Comparison of ENCODE assay signal across 23 cellular contexts in the genomic region with DNA sequence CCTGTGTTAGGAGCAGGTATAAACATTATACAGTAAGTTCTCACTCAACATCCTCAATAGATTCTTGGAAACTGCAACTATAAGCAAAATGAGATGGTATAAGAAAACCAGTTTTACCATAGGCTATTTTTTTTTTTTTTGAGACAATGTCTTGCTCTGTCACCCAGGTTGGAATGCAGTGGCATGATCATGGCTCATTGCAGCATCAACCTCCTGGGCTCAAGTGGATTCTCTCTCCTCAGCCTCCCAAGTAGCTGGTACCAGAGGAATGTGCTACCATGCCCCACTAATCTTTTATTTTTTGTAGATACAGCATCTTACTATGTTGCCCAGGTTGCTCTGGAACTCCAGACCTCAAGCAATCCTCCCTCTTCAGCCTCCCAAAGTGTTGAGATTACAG. TPM values are rescaled to one million over a fixed set of nuclear protein-coding genes. Genes with fewer than 3 reads are reported as not detected.
DNase-seq lines count a peak whose midpoint lies in the region; ATAC-seq, FAIRE-seq and TF ChIP-seq lines count a peak whose summit lies in the region.
"Had no signal": no experiment of that assay in that cellular context is flagged by ENCODE, and none has a peak within 500 bp of the region (broad histone marks: within the 10 kb centered on the region; RNA-seq: fewer than 3 reads in every experiment).

No MANE protein-coding gene starts in this region.

- no peak for TF ChIP-seq POLR2A in thyroid gland (IDR thresholded peaks at IDR 0.05)

- no peaks in the 10 kb centered on the region for H3K9me3 Mint-ChIP-seq in MCF 10A (ENCODE audit: unreplicated experiment)
- H3K9me3 Mint-ChIP-seq: CD8-positive, alpha-beta memory T cell had no signal

- ATAC-seq in foreskin keratinocyte: peak; percentile 2
- no peak for ATAC-seq in HG03108 (IDR thresholded peaks at IDR 0.05; ENCODE audit: unreplicated experiment)

- no peak overlapping the region for H3K27ac Mint-ChIP-seq in MCF 10A (ENCODE audit: low read depth, unreplicated experiment)
- H3K27ac Mint-ChIP-seq: CD8-positive, alpha-beta memory T cell had no signal

- H3K27me3 ChIP-seq in mammary epithelial cell (ENCODE audit: insufficient read depth, low read length): no peaks in the 10 kb centered on the region
- H3K27me3 ChIP-seq in bronchial epithelial cell (ENCODE audit: control insufficient read depth, insufficient read depth, low read length): no peaks in the 10 kb centered on the region
- no peaks in the 10 kb centered on the region for H3K27me3 ChIP-seq in foreskin keratinocyte
- H3K27me3 ChIP-seq in thyroid gland: no peaks in the 10 kb centered on the region

- H4K20me1 ChIP-seq in mammary epithelial cell (ENCODE audit: insufficient read depth, low read length): no peaks in the 10 kb centered on the region

- intact Hi-C loops in mammary epithelial cell (cut with micrococcal nuclease) (loop anchor here (5.0 kb wide), 1 partner anchor 51 kb away; a partner anchor contains a TSS), MCF 10A (cut with micrococcal nuclease) (no loop called here), thyroid gland (cut with DNase I) (no loop called here)

- no peak for FAIRE-seq in bronchial epithelial cell (lab: Jason Lieb, UNC)
- FAIRE-seq: GM18507, GM19239 had no signal

- H3K9me3 ChIP-seq in mammary epithelial cell (replicated peaks; ENCODE audit: insufficient read depth, low read length) (no peaks in the 10 kb centered on the region), thyroid gland (no peaks in the 10 kb centered on the region)
- H3K9me3 ChIP-seq: SK-N-SH had no signal

- H3K4me3 ChIP-seq in mammary epithelial cell (replicated peaks in 1 of 3; ENCODE audit: insufficient read depth in 1 of 3, low read depth in 2 of 3, low read length in 3 of 3): no peak overlapping the region
- H3K4me3 ChIP-seq in bronchial epithelial cell (ENCODE audit: low read depth, low read length): no peak overlapping the region
- H3K4me3 ChIP-seq in thyroid gland (replicated peaks in 1 of 3): no peak overlapping the region

- DNase-seq in mammary epithelial cell (no peak), MCF 10A (ENCODE audit: unreplicated experiment) (no peak), bronchial epithelial cell (ENCODE audit: low read depth) (peak; percentile 35), foreskin keratinocyte (no peak), thyroid gland (no peak), NCI-H1092 treated with DMSO at 0.1 percent for 48 hours (lab: John Stamatoyannopoulos, UW) (no peak), NCI-H2227 (lab: John Stamatoyannopoulos, UW; ENCODE audit: unreplicated experiment) (no peak)
- DNase-seq: C1 segment of cervical spinal cord; CD8-positive, alpha-beta memory T cell; GDM1; NCI-H1694; NCI-H2081 treated with DMSO at 0.1 percent for 48 hours; NCI-H2171 treated with DMSO at 0.1 percent for 48 hours; NCI-H446; NCI-H526; SHP77 treated with DMSO at 0.1 percent for 48 hours; SK-N-SH had no signal

- H3K4me1 Mint-ChIP-seq in MCF 10A (ENCODE audit: insufficient read depth, unreplicated experiment): peaks cover 11% of the 10 kb centered on the region
- H3K4me1 Mint-ChIP-seq: CD8-positive, alpha-beta memory T cell had no signal

- no peak for TF ChIP-seq CTCF in mammary epithelial cell (conservative IDR thresholded peaks at IDR 0.05 in 1 of 2, IDR thresholded peaks at IDR 0.05 in 1 of 2; ENCODE audit: extremely low read depth in 1 of 2, insufficient read depth in 1 of 2, low read depth in 1 of 2, low read length in 2 of 2)
- TF ChIP-seq CTCF in MCF 10A (IDR thresholded peaks at IDR 0.05; ENCODE audit: unreplicated experiment): no peak
- TF ChIP-seq CTCF in bronchial epithelial cell (IDR thresholded peaks at IDR 0.05; ENCODE audit: insufficient read depth, low read length, severe bottlenecking): no peak
- no peak for TF ChIP-seq CTCF in foreskin keratinocyte (conservative IDR thresholded peaks at IDR 0.05)
- no peak for TF ChIP-seq CTCF in thyroid gland (IDR thresholded peaks at IDR 0.05)

- in situ Hi-C loops in mammary epithelial cell (cut with MboI; ENCODE audit: low sequenced_read_pairs in 2 of 2): no loop called here

- peak overlapping the region; percentile 25 for H3K4me2 ChIP-seq in mammary epithelial cell (ENCODE audit: insufficient read depth, low read depth, low read length)
- H3K4me2 ChIP-seq: KMS-11, SK-N-SH had no signal

- no peak overlapping the region for H2AFZ ChIP-seq in mammary epithelial cell (ENCODE audit: low read depth, low read length)

- no peaks in the 10 kb centered on the region for H3K27me3 Mint-ChIP-seq in MCF 10A (ENCODE audit: insufficient read depth, unreplicated experiment)

- H3K4me1 ChIP-seq in mammary epithelial cell (ENCODE audit: insufficient read depth, low read length) (peaks cover 22% of the 10 kb centered on the region), foreskin keratinocyte (peaks cover 14% of the 10 kb centered on the region), thyroid gland (no peaks in the 10 kb centered on the region)

- no peak overlapping the region for H3K9ac ChIP-seq in mammary epithelial cell (ENCODE audit: insufficient read depth, low read length)
- H3K9ac ChIP-seq: KMS-11, SK-N-SH had no signal

- CTCF ChIA-PET in mammary epithelial cell (lab: Charles Lee; ENCODE audit: low non-redundant PET): no interaction called here
- CTCF ChIA-PET in MCF 10A (lab: Yijun Ruan, JAX): interaction anchor here (0.6 to 1.7 kb wide), 17 partner anchors 12 to 865 kb away, joined by 3 to 9 read pairs (median 4); a partner anchor contains a TSS

- H3K36me3 ChIP-seq in mammary epithelial cell (ENCODE audit: insufficient read depth, low read length) (no peaks in the 10 kb centered on the region), bronchial epithelial cell (ENCODE audit: control insufficient read depth, insufficient read depth, low read length) (no peaks in the 10 kb centered on the region), thyroid gland (no peaks in the 10 kb centered on the region)

- no peak overlapping the region for H3K4me3 Mint-ChIP-seq in MCF 10A (ENCODE audit: unreplicated experiment)
- H3K4me3 Mint-ChIP-seq: CD8-positive, alpha-beta memory T cell had no signal

- dilution Hi-C loops in mammary epithelial cell (cut with HindIII; ENCODE audit: low sequenced_read_pairs): loop anchor here (10.0 kb wide), 1 partner anchor 489 kb away; no protein-coding TSS in a partner anchor

- H3K27ac ChIP-seq in mammary epithelial cell (ENCODE audit: insufficient read depth, low read depth, low read length) (peak overlapping the region; percentile 67), foreskin keratinocyte (peak overlapping the region; percentile 40), thyroid gland (no peak overlapping the region)
- H3K27ac ChIP-seq: 22Rv1, HL-60, KMS-11 had no signal

- BruUV-seq in mammary epithelial cell (replicated peaks; lab: Mats Ljungman, UMichigan) (no TSS peak), MCF 10A (replicated peaks; lab: Mats Ljungman, UMichigan) (no TSS peak)

- POLR2A ChIA-PET in MCF 10A (lab: Yijun Ruan, JAX): interaction anchor here (0.8 to 1.5 kb wide), 7 partner anchors 9 to 216 kb away, joined by 3 to 8 read pairs (median 4); a partner anchor contains a TSS

- H3K79me2 ChIP-seq in mammary epithelial cell (ENCODE audit: insufficient read depth, low read length): no peaks in the 10 kb centered on the region

- no peaks in the 10 kb centered on the region for H3K36me3 Mint-ChIP-seq in MCF 10A (ENCODE audit: insufficient read depth, unreplicated experiment)
- H3K36me3 Mint-ChIP-seq: CD8-positive, alpha-beta memory T cell had no signal

RNA-seq across cellular contexts. Expression of a gene that starts 50.1 kb away (rescaled TPM):
- total RNA-seq in mammary epithelial cell: 10 to 100 TPM in 1 of 2 donors, 1 to 10 TPM in 1; 4.8 to 14.8 TPM
- polyA plus RNA-seq in mammary epithelial cell: 9.5 TPM
- 14.4 TPM for polyA minus RNA-seq in mammary epithelial cell
- total RNA-seq in MCF 10A (2022): 6.9 and 9.5 TPM in 2 replicates
- total RNA-seq in bronchial epithelial cell: 18.7 and 21.9 TPM in 2 replicates
- total RNA-seq in foreskin keratinocyte: 20.4 and 36.9 TPM in 2 replicates
- 10.8 and 23.5 TPM in 2 replicates for polyA plus RNA-seq in foreskin keratinocyte
- 1 to 10 TPM; 1.1 to 5.1 (median 4.2) TPM for total RNA-seq in thyroid gland

Comparison
In these comparisons a context has a peak if more than half of its experiments do, and no peak if none do; other contexts are left out.
1. H3K27ac ChIP-seq: peak in mammary epithelial cell (single experiment) and foreskin keratinocyte (single experiment); none in thyroid gland (0 of 3).